In genomic region chr15:41791547-41791937, GRCh38 we compare ENCODE assay signal across 9 cellular contexts. TPM values are rescaled to one million over a fixed set of nuclear protein-coding genes. Genes with fewer than 3 reads are reported as not detected.
DNase-seq lines count a peak whose midpoint lies in the region; ATAC-seq and TF ChIP-seq lines count a peak whose summit lies in the region.
"Had no signal": no experiment of that assay in that cellular context is flagged by ENCODE, and none has a peak within 500 bp of the region (broad histone marks: within the 10 kb centered on the region; RNA-seq: fewer than 3 reads in every experiment).

No MANE protein-coding gene starts in this region.

- H3K4me3 ChIP-seq in RWPE2 (ENCODE audit: severe bottlenecking) (no peak overlapping the region), skeletal muscle satellite cell (ENCODE audit: low read length) (peak overlapping the region; percentile 53)
- H3K4me3 ChIP-seq in effector memory CD4-positive, alpha-beta T cell (ENCODE audit: insufficient read depth, low read depth, low read length, poor library complexity, severe bottlenecking) = no peak overlapping the region
- H3K4me3 ChIP-seq: HAP-1 had no signal

- no peak overlapping the region for H2AFZ ChIP-seq in H9 (ENCODE audit: low read length)

- H3K4me1 Mint-ChIP-seq in H9 (peaks cover 28 to 31% of the 10 kb centered on the region in 2 experiments), glutamatergic neuron (ENCODE audit: low read depth, unreplicated experiment) (peaks cover 33% of the 10 kb centered on the region)

- no peak overlapping the region for H2BK15ac ChIP-seq in H9 (ENCODE audit: low read depth, low read length)

- H3K36me3 ChIP-seq in RWPE2 (ENCODE audit: low read depth) = peaks cover 5% of the 10 kb centered on the region
- no peaks in the 10 kb centered on the region for H3K36me3 ChIP-seq in skeletal muscle satellite cell (ENCODE audit: insufficient read depth, low read length)
- no peaks in the 10 kb centered on the region for H3K36me3 ChIP-seq in effector memory CD4-positive, alpha-beta T cell (ENCODE audit: control insufficient read depth, insufficient read depth, low read length)
- H3K36me3 ChIP-seq: HAP-1 had no signal

- H4K8ac ChIP-seq in H9 (replicated peaks; ENCODE audit: insufficient read length, low read depth, low read length) = no peak overlapping the region

- no peaks in the 10 kb centered on the region for H3K9me3 Mint-ChIP-seq in H9
- H3K9me3 Mint-ChIP-seq in glutamatergic neuron (ENCODE audit: unreplicated experiment) = peaks cover 2% of the 10 kb centered on the region

- H3K27ac Mint-ChIP-seq in H9 = peak overlapping the region in 2 of 3 experiments; percentile 25 to 31; a peak in 1 of 7 replicates
- H3K27ac Mint-ChIP-seq in glutamatergic neuron (ENCODE audit: unreplicated experiment) = peak overlapping the region; percentile 46

- peaks cover 22% of the 10 kb centered on the region for H3K4me1 ChIP-seq in H9 (ENCODE audit: insufficient read depth, low read length)
- peaks cover 76% of the 10 kb centered on the region for H3K4me1 ChIP-seq in RWPE2 (ENCODE audit: insufficient read depth, poor library complexity, severe bottlenecking)
- peaks cover 41% of the 10 kb centered on the region for H3K4me1 ChIP-seq in skeletal muscle satellite cell (ENCODE audit: control insufficient read depth, insufficient read depth, low read length)
- H3K4me1 ChIP-seq in effector memory CD4-positive, alpha-beta T cell (ENCODE audit: control insufficient read depth, insufficient read depth, low read length, poor library complexity, severe bottlenecking) = peaks cover 10% of the 10 kb centered on the region
- H3K4me1 ChIP-seq: HAP-1 had no signal

- H4K20me1 ChIP-seq in H9 (ENCODE audit: control insufficient read depth, insufficient read depth, insufficient read length) = no peaks in the 10 kb centered on the region

- H2BK120ac ChIP-seq in H9 (ENCODE audit: low read depth, low read length, poor library complexity, severe bottlenecking) = no peak overlapping the region

- no peak overlapping the region for H2AK5ac ChIP-seq in H9 (ENCODE audit: insufficient read length, low read length)

- no peaks in the 10 kb centered on the region for H3K9me3 ChIP-seq in H9 (ENCODE audit: control insufficient read depth, low read depth, low read length)
- H3K9me3 ChIP-seq in RWPE2 (ENCODE audit: severe bottlenecking) = no peaks in the 10 kb centered on the region
- H3K9me3 ChIP-seq in skeletal muscle satellite cell (replicated peaks; ENCODE audit: low read length) = no peaks in the 10 kb centered on the region
- H3K9me3 ChIP-seq in effector memory CD4-positive, alpha-beta T cell (ENCODE audit: control insufficient read depth, low read length) = no peaks in the 10 kb centered on the region
- H3K9me3 ChIP-seq: HAP-1 had no signal

- H3K4ac ChIP-seq in H9 (ENCODE audit: low read depth, low read length) = no peak overlapping the region

- H2BK12ac ChIP-seq in H9 (ENCODE audit: insufficient read length, low read depth, low read length) = no peak overlapping the region

- no CpG with 5 or more reads among the region's 4 CpGs for WGBS in H9 (ENCODE audit: extremely low coverage, insufficient read length, low lambda C conversion rate)

- H3K27me3 Mint-ChIP-seq in H9 (ENCODE audit: low read depth) (no peaks in the 10 kb centered on the region), glutamatergic neuron (ENCODE audit: unreplicated experiment) (peaks cover 2% of the 10 kb centered on the region)

- TF ChIP-seq CTCF in H9 (conservative IDR thresholded peaks at IDR 0.05) (no peak), RWPE2 (IDR thresholded peaks at IDR 0.05; ENCODE audit: poor library complexity, severe bottlenecking) (no peak), glutamatergic neuron (IDR thresholded peaks at IDR 0.05; ENCODE audit: partially characterized antibody, unreplicated experiment) (no peak)

- H3K56ac ChIP-seq in H9 (ENCODE audit: insufficient read length, low read depth, low read length) = no peak overlapping the region

- no peaks in the 10 kb centered on the region; the same call in 1 of the 2 replicates for H3K79me2 ChIP-seq in H9 (ENCODE audit: insufficient read depth, low read length)

- H3K36me3 Mint-ChIP-seq in H9 (ENCODE audit: insufficient read depth in 1 of 3, low read depth in 3 of 3) = no peaks in the 10 kb centered on the region
- H3K36me3 Mint-ChIP-seq in glutamatergic neuron (ENCODE audit: unreplicated experiment) = no peaks in the 10 kb centered on the region

- H3K23ac ChIP-seq in H9 (ENCODE audit: insufficient read length, low read depth, low read length) = no peak overlapping the region

- no peaks in the 10 kb centered on the region for H3K79me1 ChIP-seq in H9 (ENCODE audit: insufficient read depth, low read depth, low read length, poor library complexity, severe bottlenecking)

- H3K4me3 Mint-ChIP-seq in H9 = no peak overlapping the region
- peak overlapping the region; percentile 13 for H3K4me3 Mint-ChIP-seq in glutamatergic neuron (ENCODE audit: unreplicated experiment)

- H3K4me2 ChIP-seq in H9 (ENCODE audit: insufficient read depth, insufficient read length, low read length) (no peak overlapping the region), skeletal muscle satellite cell (ENCODE audit: low read length) (peak overlapping the region; percentile 72)

- no peak for ATAC-seq in RWPE2 (ENCODE audit: low read depth)
- no peak for ATAC-seq in GM18868 (IDR thresholded peaks at IDR 0.05; ENCODE audit: unreplicated experiment)
- ATAC-seq in GM21515 (IDR thresholded peaks at IDR 0.05; ENCODE audit: unreplicated experiment) = no peak

- H3K18ac ChIP-seq in H9 (ENCODE audit: insufficient read length, low read depth, low read length) = no peak overlapping the region

- H4K91ac ChIP-seq in H9 (ENCODE audit: insufficient read length, low read depth, low read length) = no peak overlapping the region

- H4K5ac ChIP-seq in H9 (ENCODE audit: insufficient read length, low read depth, low read length) = peak overlapping the region; percentile 36

- H3K27me3 ChIP-seq in H9 (ENCODE audit: insufficient read depth, low read length) (no peaks in the 10 kb centered on the region), RWPE2 (ENCODE audit: insufficient read depth, poor library complexity, severe bottlenecking) (no peaks in the 10 kb centered on the region), skeletal muscle satellite cell (ENCODE audit: control insufficient read depth, insufficient read depth, low read length) (no peaks in the 10 kb centered on the region)
- H3K27me3 ChIP-seq in effector memory CD4-positive, alpha-beta T cell (replicated peaks; ENCODE audit: control insufficient read depth, insufficient read depth, low read length, poor library complexity, severe bottlenecking) = no peaks in the 10 kb centered on the region

- no peaks in the 10 kb centered on the region for H3K23me2 ChIP-seq in H9 (ENCODE audit: insufficient read length, low read depth, low read length, poor library complexity, severe bottlenecking)

- H3K14ac ChIP-seq in H9 (ENCODE audit: insufficient read depth, low read length) = peak overlapping the region; percentile 79; the same call in 1 of the 2 replicates

- no peak overlapping the region for H2BK20ac ChIP-seq in H9 (ENCODE audit: low read depth, low read length, poor library complexity, severe bottlenecking)

- H3K27ac ChIP-seq in H9 (ENCODE audit: insufficient read length, low read depth, low read length) (no peak overlapping the region), RWPE2 (ENCODE audit: poor library complexity, severe bottlenecking) (peak overlapping the region; percentile 90)
- no peak overlapping the region for H3K27ac ChIP-seq in effector memory CD4-positive, alpha-beta T cell (ENCODE audit: insufficient read depth, low read length, poor library complexity, severe bottlenecking)

- H3T11ph ChIP-seq in H9 (ENCODE audit: low read length) = no peak overlapping the region

- no peak overlapping the region for H2BK5ac ChIP-seq in H9 (ENCODE audit: insufficient read length, low read length)

- DNase-seq in H9 (no peak), RWPE2 (ENCODE audit: low spot score) (no peak), glutamatergic neuron (no peak), DMS79 treated with DMSO at 0.1 percent for 48 hours (lab: John Stamatoyannopoulos, UW) (no peak)
- DNase-seq in effector memory CD4-positive, alpha-beta T cell = no peak

- no peak overlapping the region for H3K9ac ChIP-seq in H9 (ENCODE audit: extremely low read depth, insufficient read length, low read length)
- peak overlapping the region; percentile 43 for H3K9ac ChIP-seq in skeletal muscle satellite cell (ENCODE audit: low read depth, low read length)

RNA-seq across cellular contexts. Expression of gene MAPKBP1, which starts 17.3 kb away (rescaled TPM):
- total RNA-seq in H9 (2021) = 10.0 and 13.7 TPM in 2 replicates
- 45.7 TPM for total RNA-seq in glutamatergic neuron (ENCODE audit: unreplicated experiment)
- total RNA-seq in skeletal muscle satellite cell (2012; rRNA removed) = 12.9 and 13.8 TPM in 2 replicates

RNA-seq across cellular contexts. Expression of gene JMJD7, which starts 36.4 kb away (rescaled TPM):
- total RNA-seq in H9 (2021) = 13.3 and 14.3 TPM in 2 replicates
- 26.6 TPM for total RNA-seq in glutamatergic neuron (ENCODE audit: unreplicated experiment)
- total RNA-seq in skeletal muscle satellite cell (2012; rRNA removed) = 1.8 and 10.0 TPM in 2 replicates

RNA-seq across cellular contexts. Expression of gene PLA2G4B, which starts 47.1 kb away (rescaled TPM):
- total RNA-seq in H9 (2021) (3.7 and 6.3 TPM in 2 replicates), glutamatergic neuron (ENCODE audit: unreplicated experiment) (17.9 TPM)
- total RNA-seq in skeletal muscle satellite cell (2012; rRNA removed) = 0.44 and 0.76 TPM in 2 replicates
